In the genomic region with DNA sequence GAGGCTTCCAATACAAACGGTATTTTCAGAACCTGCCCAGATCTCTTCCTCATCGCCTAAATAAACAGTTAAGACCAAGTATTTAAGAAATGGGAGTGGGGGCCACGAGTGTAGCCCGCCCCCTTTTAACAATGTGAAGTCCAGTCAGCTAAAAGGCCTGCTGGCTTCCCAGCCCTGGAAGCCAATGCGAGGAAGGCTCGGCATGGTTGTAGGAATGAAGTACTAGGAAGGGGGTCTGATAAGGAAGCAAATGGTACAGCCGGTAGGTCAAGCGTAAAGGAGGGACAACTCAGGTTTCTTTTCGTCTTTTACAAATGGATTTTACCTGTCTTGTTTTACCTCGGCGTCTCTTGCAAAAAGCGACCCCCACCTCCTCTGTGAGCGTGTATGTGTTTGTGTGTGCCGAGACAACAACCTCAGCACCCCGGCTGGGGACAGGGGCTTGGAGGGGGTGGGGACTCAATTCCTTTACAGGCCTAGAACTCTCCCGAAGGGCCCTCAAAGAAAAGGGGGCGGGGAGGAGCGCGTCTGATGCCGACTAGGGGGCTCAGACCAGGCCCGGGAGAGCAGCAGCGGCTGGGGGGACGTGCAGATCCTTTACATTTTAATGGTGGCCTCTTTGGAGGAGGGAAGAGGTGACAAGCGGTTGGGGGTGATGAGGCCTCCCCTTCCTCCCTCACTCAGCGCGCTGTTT, we compare ENCODE assay signal across 8 cellular contexts.
DNase-seq lines count a peak whose midpoint lies in the region; ATAC-seq and TF ChIP-seq lines count a peak whose summit lies in the region.

No MANE protein-coding gene starts in this region.

- H3K4me3 ChIP-seq in HCT116 (replicated peaks in 1 of 2; ENCODE audit: low read depth in 1 of 2, low read length in 2 of 2) (peak overlapping the region; percentile 84), OCI-LY3 (ENCODE audit: low read length) (peak overlapping the region; percentile 96), right cardiac atrium (ENCODE audit: low read length) (peak overlapping the region; percentile 98)

- no peaks in the 10 kb centered on the region for H3K9me2 ChIP-seq in HCT116 (ENCODE audit: insufficient read depth)

- POLR2A ChIA-PET in HCT116 (lab: Charles Lee), result interaction anchor here (0.9 kb wide), 1 partner anchor 15 kb away, joined by 3 read pairs; no protein-coding TSS in a partner anchor

- TF ChIP-seq RAD21 in HCT116 (IDR thresholded peaks at IDR 0.05; ENCODE audit: low read depth), result no peak

- H2AFZ ChIP-seq in HCT116 (ENCODE audit: low read depth, low read length, poor library complexity, severe bottlenecking) (peak overlapping the region; percentile 20), OCI-LY3 (ENCODE audit: low read depth, low read length) (peak overlapping the region; percentile 67)

- no peak for TF ChIP-seq POLR2A in HCT116 (IDR thresholded peaks at IDR 0.05; ENCODE audit: borderline replicate concordance, extremely low read depth, insufficient read depth, insufficient read length)

- WGBS in right cardiac atrium, result under 1% methylated on average over 26 of the region's 26 CpGs

- ATAC-seq in HCT116, result peak; percentile 12
- peak; percentile 10 to 20 for ATAC-seq in right cardiac atrium
- no peak for ATAC-seq in GM21576 (IDR thresholded peaks at IDR 0.05; ENCODE audit: unreplicated experiment)

- CTCF ChIA-PET in HCT116 (lab: Charles Lee), result interaction anchor here (0.6 kb wide), 1 partner anchor 389 kb away, joined by 3 read pairs; no protein-coding TSS in a partner anchor

- H3K36me3 ChIP-seq in HCT116 (ENCODE audit: control insufficient read depth in 1 of 2, insufficient read depth in 2 of 2, low read length in 2 of 2), result no peaks in the 10 kb centered on the region
- H3K36me3 ChIP-seq in OCI-LY3 (replicated peaks; ENCODE audit: low read depth, low read length), result no peaks in the 10 kb centered on the region

- intact Hi-C loops in HCT116 (cut with micrococcal nuclease) (no loop called here), right cardiac atrium (cut with DNase I) (no loop called here)

- no peaks in the 10 kb centered on the region for H4K20me1 ChIP-seq in HCT116 (ENCODE audit: insufficient read depth)
- peaks cover 5% of the 10 kb centered on the region; the same call in 1 of the 2 replicates for H4K20me1 ChIP-seq in OCI-LY3 (ENCODE audit: insufficient read depth, low read length)

- H3K79me2 ChIP-seq in HCT116 (ENCODE audit: insufficient read depth, low read length) (no peaks in the 10 kb centered on the region), OCI-LY3 (ENCODE audit: low read length) (peaks cover 14% of the 10 kb centered on the region)

- H3K9me3 ChIP-seq in HCT116 (ENCODE audit: control insufficient read depth in 1 of 2, insufficient read depth in 1 of 2, low read depth in 1 of 2, low read length in 2 of 2), result no peaks in the 10 kb centered on the region
- no peaks in the 10 kb centered on the region for H3K9me3 ChIP-seq in OCI-LY3 (ENCODE audit: insufficient read depth, low read length)
- H3K9me3 ChIP-seq in right cardiac atrium (ENCODE audit: control insufficient read depth, low read length), result no peaks in the 10 kb centered on the region

- H3K27ac ChIP-seq in HCT116 (ENCODE audit: low read depth, low read length) (no peak overlapping the region; the same call in 1 of the 2 replicates), OCI-LY3 (ENCODE audit: low read length) (no peak overlapping the region), right cardiac atrium (ENCODE audit: low read length) (peak overlapping the region; percentile 83)

- H3K4me2 ChIP-seq in HCT116 (ENCODE audit: low read length), result peak overlapping the region; percentile 73
- peak overlapping the region; percentile 88 for H3K4me2 ChIP-seq in OCI-LY3 (ENCODE audit: low read length)

- H3K9ac ChIP-seq in HCT116 (ENCODE audit: low read length), result peak overlapping the region; percentile 58
- peak overlapping the region; percentile 68 for H3K9ac ChIP-seq in OCI-LY3 (ENCODE audit: low read length)

- H3K4me1 ChIP-seq in HCT116 (ENCODE audit: control insufficient read depth in 1 of 2, insufficient read depth in 2 of 2, low read length in 2 of 2) (peaks cover 3 to 12% of the 10 kb centered on the region in 2 experiments; a peak in 2 of 4 replicates), OCI-LY3 (ENCODE audit: low read length) (peaks cover 12% of the 10 kb centered on the region), right cardiac atrium (ENCODE audit: control insufficient read depth, insufficient read depth, low read length) (peaks cover 3% of the 10 kb centered on the region)

- RAD21 ChIA-PET in HCT116 (lab: Charles Lee; ENCODE audit: low non-redundant PET in 1 of 2, low total read pairs in 2 of 2, uncharacterized antibody in 2 of 2, unreplicated experiment in 2 of 2), result no interaction called here

- no peak for TF ChIP-seq CTCF in HCT116 (IDR thresholded peaks at IDR 0.05 in 2 of 3, conservative IDR thresholded peaks at IDR 0.05 in 1 of 3; ENCODE audit: borderline replicate concordance in 1 of 3, insufficient read depth in 1 of 3, low read depth in 2 of 3, low read length in 2 of 3)
- no peak for TF ChIP-seq CTCF in OCI-LY3 (IDR thresholded peaks at IDR 0.05; ENCODE audit: low read depth, low read length)

- BruUV-seq in HCT116 (replicated peaks; lab: Mats Ljungman, UMichigan), result no TSS peak

- H3K27me3 ChIP-seq in HCT116 (ENCODE audit: insufficient read depth, low read length) (no peaks in the 10 kb centered on the region), OCI-LY3 (ENCODE audit: low read depth, low read length) (no peaks in the 10 kb centered on the region), right cardiac atrium (ENCODE audit: control insufficient read depth, insufficient read depth) (no peaks in the 10 kb centered on the region)

- peak; percentile 61 for DNase-seq in D341Med (ENCODE audit: low spot score)
- no peak for DNase-seq in HCT116 (ENCODE audit: low read depth, low spot score)
- peak in 39 of 58 donors; percentile 9 to 76 (median 46) for DNase-seq in anterior cingulate cortex (lab: John Stamatoyannopoulos, UW)
- peak; percentile 32 to 66 (median 64) for DNase-seq in right cardiac atrium
- peak; percentile 22 for DNase-seq in pons (ENCODE audit: low spot score)
- DNase-seq in epidermal melanocyte (ENCODE audit: insufficient read length, low spot score), result no peak

TF ChIP-seq in HCT116, 20 proteins besides CTCF, POLR2A, EP300 and RAD21:
- TF ChIP-seq EGR1 (IDR thresholded peaks at IDR 0.05; ENCODE audit: low read depth) (no peak), ELF1 (IDR thresholded peaks at IDR 0.05; ENCODE audit: borderline replicate concordance, low read depth) (no peak), EZH2phosphoT487 (IDR thresholded peaks at IDR 0.05; ENCODE audit: borderline replicate concordance) (no peak), TCF7L2 (IDR thresholded peaks at IDR 0.05; ENCODE audit: borderline replicate concordance, extremely low read depth, insufficient read depth, insufficient read length) (no peak), EZH2 (IDR thresholded peaks at IDR 0.05) (no peak), YY1 (IDR thresholded peaks at IDR 0.05; ENCODE audit: extremely low read depth, insufficient replicate concordance, low read depth, low read length) (peak; percentile 31)
- TF ChIP-seq, protein P1, sequence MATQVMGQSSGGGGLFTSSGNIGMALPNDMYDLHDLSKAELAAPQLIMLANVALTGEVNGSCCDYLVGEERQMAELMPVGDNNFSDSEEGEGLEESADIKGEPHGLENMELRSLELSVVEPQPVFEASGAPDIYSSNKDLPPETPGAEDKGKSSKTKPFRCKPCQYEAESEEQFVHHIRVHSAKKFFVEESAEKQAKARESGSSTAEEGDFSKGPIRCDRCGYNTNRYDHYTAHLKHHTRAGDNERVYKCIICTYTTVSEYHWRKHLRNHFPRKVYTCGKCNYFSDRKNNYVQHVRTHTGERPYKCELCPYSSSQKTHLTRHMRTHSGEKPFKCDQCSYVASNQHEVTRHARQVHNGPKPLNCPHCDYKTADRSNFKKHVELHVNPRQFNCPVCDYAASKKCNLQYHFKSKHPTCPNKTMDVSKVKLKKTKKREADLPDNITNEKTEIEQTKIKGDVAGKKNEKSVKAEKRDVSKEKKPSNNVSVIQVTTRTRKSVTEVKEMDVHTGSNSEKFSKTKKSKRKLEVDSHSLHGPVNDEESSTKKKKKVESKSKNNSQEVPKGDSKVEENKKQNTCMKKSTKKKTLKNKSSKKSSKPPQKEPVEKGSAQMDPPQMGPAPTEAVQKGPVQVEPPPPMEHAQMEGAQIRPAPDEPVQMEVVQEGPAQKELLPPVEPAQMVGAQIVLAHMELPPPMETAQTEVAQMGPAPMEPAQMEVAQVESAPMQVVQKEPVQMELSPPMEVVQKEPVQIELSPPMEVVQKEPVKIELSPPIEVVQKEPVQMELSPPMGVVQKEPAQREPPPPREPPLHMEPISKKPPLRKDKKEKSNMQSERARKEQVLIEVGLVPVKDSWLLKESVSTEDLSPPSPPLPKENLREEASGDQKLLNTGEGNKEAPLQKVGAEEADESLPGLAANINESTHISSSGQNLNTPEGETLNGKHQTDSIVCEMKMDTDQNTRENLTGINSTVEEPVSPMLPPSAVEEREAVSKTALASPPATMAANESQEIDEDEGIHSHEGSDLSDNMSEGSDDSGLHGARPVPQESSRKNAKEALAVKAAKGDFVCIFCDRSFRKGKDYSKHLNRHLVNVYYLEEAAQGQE (IDR thresholded peaks at IDR 0.05; ENCODE audit: low read depth), result no peak

Comparison
In these comparisons a context has a peak if more than half of its experiments do, and no peak if none do; other contexts are left out.
1. DNase-seq: peak in D341Med (single experiment), anterior cingulate cortex (39 of 58), right cardiac atrium (3 of 3) and pons (single experiment); none in HCT116 (single experiment) and epidermal melanocyte (single experiment).
2. Peak in every context shown above with its lines, with median percentiles within 50 percentile points of each other: H3K4me3 ChIP-seq.